Comparison of ENCODE assay signal across 15 cellular contexts in the genomic region with DNA sequence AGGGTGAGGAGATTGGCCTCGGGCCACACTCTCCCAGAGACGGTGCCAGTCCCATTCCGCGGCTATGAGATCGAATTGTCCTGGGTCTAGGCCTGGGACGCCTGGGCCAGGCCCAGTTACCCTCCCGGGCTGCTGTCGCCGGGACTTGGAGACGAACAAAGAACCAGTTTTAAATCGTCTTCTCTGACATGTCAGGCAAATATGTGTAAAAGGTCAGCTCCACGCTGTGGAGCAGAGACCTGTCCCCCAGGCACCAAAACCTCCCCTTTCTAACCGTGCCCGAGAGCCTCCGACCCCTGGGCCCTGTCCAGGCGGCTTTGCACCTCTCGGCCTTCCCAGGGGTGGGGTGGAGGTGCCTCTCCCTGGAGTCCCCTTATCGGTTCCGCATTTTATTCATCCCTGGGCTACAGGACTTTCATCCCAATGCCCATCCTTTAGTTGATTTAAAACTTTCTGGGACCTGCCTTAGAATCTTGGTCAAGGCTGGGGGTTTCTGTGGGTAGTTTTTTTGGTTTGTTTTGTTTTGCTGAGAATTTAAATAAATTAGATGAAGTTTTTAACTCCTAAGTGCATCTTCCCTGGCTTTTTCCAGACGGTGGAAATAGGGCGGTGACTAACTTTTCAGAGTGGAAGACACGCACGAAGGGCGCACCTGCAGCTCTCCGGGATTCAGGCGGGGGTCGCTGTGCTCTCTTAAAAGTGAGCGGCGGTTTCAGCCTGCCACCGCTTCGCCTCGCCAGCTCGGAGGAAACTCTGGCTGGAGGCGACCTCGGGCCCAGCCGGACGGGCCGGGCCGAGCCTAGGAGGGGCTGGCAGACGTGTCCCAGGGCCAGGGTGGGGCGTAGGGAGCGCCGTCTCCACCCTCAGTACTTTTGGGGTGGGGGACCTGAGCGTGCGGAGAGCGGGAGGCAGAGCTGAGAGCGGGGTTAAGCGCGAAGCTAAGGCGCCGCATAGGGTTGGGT. TPM values are rescaled to one million over a fixed set of nuclear protein-coding genes. Genes with fewer than 3 reads are reported as not detected.
A peak's percentile ranks its signal among the peaks of the same experiment; 100 is the strongest.
DNase-seq lines count a peak whose midpoint lies in the region; ATAC-seq and TF ChIP-seq lines count a peak whose summit lies in the region.
"Had no signal": no experiment of that assay in that cellular context is flagged by ENCODE, and none has a peak within 500 bp of the region (broad histone marks: within the 10 kb centered on the region; RNA-seq: fewer than 3 reads in every experiment).

No MANE protein-coding gene starts in this region.

- peak overlapping the region; percentile 4 for H2AFZ ChIP-seq in hepatocyte

- no peaks in the 10 kb centered on the region for H3K36me3 ChIP-seq in RWPE2 (ENCODE audit: low read depth)
- H3K36me3 ChIP-seq in hepatocyte (replicated peaks; ENCODE audit: insufficient read depth, low read depth): no peaks in the 10 kb centered on the region
- H3K36me3 ChIP-seq: neutrophil had no signal

- DNase-seq in RWPE2 (ENCODE audit: low spot score) (peak; percentile 42), hepatocyte (ENCODE audit: low spot score) (peak; percentile 58), retina (peak; percentile 56), A172 (ENCODE audit: low spot score) (no peak), glomerular visceral epithelial cell (ENCODE audit: extremely low spot score) (no peak), RKO (ENCODE audit: low spot score) (no peak)
- DNase-seq: HFFc6, left ventricle myocardium superior, NCI-H1105 treated with DMSO at 0.1 percent for 48 hours, NCI-H524 treated with DMSO at 0.1 percent for 48 hours, Right ventricle myocardium superior, testis had no signal

- ATAC-seq in RWPE2 (ENCODE audit: low read depth): no peak
- ATAC-seq in GM19023 (IDR thresholded peaks at IDR 0.05; ENCODE audit: unreplicated experiment): no peak
- ATAC-seq: left ventricle myocardium superior had no signal

- no peaks in the 10 kb centered on the region for H3K79me2 ChIP-seq in hepatocyte

- H3K4me1 ChIP-seq in RWPE2 (ENCODE audit: insufficient read depth, poor library complexity, severe bottlenecking) (peaks cover 21% of the 10 kb centered on the region), hepatocyte (ENCODE audit: insufficient read depth) (peaks cover 15% of the 10 kb centered on the region)

- peak overlapping the region; percentile 84 for H3K4me2 ChIP-seq in hepatocyte

- H3K9me2 ChIP-seq in hepatocyte (replicated peaks; ENCODE audit: insufficient read depth): no peaks in the 10 kb centered on the region

- H3K4me3 ChIP-seq in RWPE2 (ENCODE audit: severe bottlenecking) (peak overlapping the region; percentile 46), hepatocyte (no peak overlapping the region)
- H3K4me3 ChIP-seq: testis had no signal

- H3K9me3 ChIP-seq in RWPE2 (ENCODE audit: severe bottlenecking) (no peaks in the 10 kb centered on the region), hepatocyte (ENCODE audit: low read depth) (no peaks in the 10 kb centered on the region)
- H3K9me3 ChIP-seq: testis had no signal

- H4K20me1 ChIP-seq in hepatocyte (ENCODE audit: insufficient read depth, poor library complexity, severe bottlenecking): no peaks in the 10 kb centered on the region

- H3K27me3 ChIP-seq in RWPE2 (ENCODE audit: insufficient read depth, poor library complexity, severe bottlenecking) (no peaks in the 10 kb centered on the region), hepatocyte (peaks cover 99% of the 10 kb centered on the region)
- H3K27me3 ChIP-seq: testis had no signal

- TF ChIP-seq CTCF in GM12874 (IDR thresholded peaks at IDR 0.05; ENCODE audit: insufficient read depth, low read depth, low read length) (peak; percentile 59; the same call in 1 of the 2 replicates), RWPE2 (IDR thresholded peaks at IDR 0.05; ENCODE audit: poor library complexity, severe bottlenecking) (no peak), hepatocyte (IDR thresholded peaks at IDR 0.05; ENCODE audit: poor library complexity) (peak; percentile 41)

- WGBS in hepatocyte (ENCODE audit: low lambda C conversion rate, missing lambda C conversion rate): 14% methylated on average over 45 of the region's 51 CpGs

- H3K27ac ChIP-seq in RWPE2 (ENCODE audit: poor library complexity, severe bottlenecking): peak overlapping the region; percentile 91
- H3K27ac ChIP-seq in hepatocyte: peak overlapping the region; percentile 42
- H3K27ac ChIP-seq: neutrophil, testis had no signal

RNA-seq across cellular contexts. Expression of gene TFAP2A, which starts 6.0 kb away (rescaled TPM):
- total RNA-seq in hepatocyte: 6.2 TPM in 2 replicates
- 14.9 and 17.5 TPM in 2 replicates for polyA plus RNA-seq in hepatocyte
- total RNA-seq in A172 (2014; rRNA removed; shearing (Covaris generic)): 5.2 TPM in 2 replicates

Comparison
In these comparisons a context has a peak if more than half of its experiments do, and no peak if none do; other contexts are left out.
1. DNase-seq: peak in RWPE2 (single experiment), hepatocyte (single experiment) and retina (single experiment); none in A172 (single experiment), glomerular visceral epithelial cell (single experiment) and RKO (single experiment).